Comparison of ENCODE assay signal across 1 cellular context in the genomic region with DNA sequence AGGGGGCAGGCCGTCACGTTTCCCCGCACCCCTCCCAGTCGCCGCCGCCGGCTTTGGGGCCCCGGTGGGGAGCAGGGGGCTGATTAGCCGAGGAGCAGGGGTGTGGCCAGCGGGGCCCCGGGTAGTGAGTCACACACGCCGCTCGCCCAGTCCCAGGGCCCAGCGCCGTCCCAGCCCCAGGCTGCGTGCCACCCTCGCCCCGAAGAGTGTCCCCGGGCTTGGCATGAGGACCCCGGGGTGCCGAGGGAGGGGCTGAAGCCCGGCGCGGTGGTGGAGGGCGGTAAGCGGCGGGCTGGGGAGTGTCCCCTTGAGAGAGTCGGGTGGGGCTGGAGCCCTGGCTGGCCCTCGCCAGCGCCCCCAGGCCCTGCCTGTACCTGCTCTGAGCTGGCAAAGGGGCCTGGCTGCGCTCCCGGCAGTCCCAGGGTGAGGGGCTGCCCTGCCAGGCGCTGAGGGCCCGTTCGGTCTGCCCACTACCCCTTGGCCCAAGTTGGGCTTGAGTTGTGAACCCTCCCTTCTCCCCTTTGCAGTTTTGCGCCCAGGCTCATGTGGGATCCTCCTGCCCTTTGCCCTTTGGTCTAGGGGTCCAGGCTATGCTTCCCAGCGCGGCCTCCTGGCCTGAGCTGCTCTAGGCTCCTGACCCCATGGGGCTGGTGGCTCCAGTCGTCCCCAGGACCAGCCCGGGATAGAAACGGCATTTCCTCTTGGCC.
TF ChIP-seq lines count a peak whose summit lies in the region.

No MANE protein-coding gene starts in this region.

TF ChIP-seq in K562, 482 proteins besides CTCF, POLR2A, EP300 and RAD21 (continued from another document and continues in another):
- TF ChIP-seq, protein P1, sequence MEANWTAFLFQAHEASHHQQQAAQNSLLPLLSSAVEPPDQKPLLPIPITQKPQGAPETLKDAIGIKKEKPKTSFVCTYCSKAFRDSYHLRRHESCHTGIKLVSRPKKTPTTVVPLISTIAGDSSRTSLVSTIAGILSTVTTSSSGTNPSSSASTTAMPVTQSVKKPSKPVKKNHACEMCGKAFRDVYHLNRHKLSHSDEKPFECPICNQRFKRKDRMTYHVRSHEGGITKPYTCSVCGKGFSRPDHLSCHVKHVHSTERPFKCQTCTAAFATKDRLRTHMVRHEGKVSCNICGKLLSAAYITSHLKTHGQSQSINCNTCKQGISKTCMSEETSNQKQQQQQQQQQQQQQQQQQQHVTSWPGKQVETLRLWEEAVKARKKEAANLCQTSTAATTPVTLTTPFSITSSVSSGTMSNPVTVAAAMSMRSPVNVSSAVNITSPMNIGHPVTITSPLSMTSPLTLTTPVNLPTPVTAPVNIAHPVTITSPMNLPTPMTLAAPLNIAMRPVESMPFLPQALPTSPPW (CRISPR knock-in tag; IDR thresholded peaks at IDR 0.05), result peak; percentile 79
- TF ChIP-seq KDM5B (IDR thresholded peaks at IDR 0.05; ENCODE audit: insufficient replicate concordance, low read depth, low read length), result peak; percentile 36
- TF ChIP-seq, protein P2, sequence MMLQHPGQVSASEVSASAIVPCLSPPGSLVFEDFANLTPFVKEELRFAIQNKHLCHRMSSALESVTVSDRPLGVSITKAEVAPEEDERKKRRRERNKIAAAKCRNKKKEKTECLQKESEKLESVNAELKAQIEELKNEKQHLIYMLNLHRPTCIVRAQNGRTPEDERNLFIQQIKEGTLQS (IDR thresholded peaks at IDR 0.05), result peak; percentile 25; the same call in 1 of the 2 replicates
- TF ChIP-seq, protein P2 (CRISPR knock-in tag; conservative IDR thresholded peaks at IDR 0.05), result no peak
- no peak for TF ChIP-seq ZNF274 (IDR thresholded peaks at IDR 0.05; ENCODE audit: borderline replicate concordance, low read depth, low read length)
- no peak for TF ChIP-seq C11orf30 (IDR thresholded peaks at IDR 0.05; ENCODE audit: low read depth)
- TF ChIP-seq, protein P3, sequence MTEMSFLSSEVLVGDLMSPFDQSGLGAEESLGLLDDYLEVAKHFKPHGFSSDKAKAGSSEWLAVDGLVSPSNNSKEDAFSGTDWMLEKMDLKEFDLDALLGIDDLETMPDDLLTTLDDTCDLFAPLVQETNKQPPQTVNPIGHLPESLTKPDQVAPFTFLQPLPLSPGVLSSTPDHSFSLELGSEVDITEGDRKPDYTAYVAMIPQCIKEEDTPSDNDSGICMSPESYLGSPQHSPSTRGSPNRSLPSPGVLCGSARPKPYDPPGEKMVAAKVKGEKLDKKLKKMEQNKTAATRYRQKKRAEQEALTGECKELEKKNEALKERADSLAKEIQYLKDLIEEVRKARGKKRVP (CRISPR knock-in tag; IDR thresholded peaks at IDR 0.05), result no peak
- no peak for TF ChIP-seq BRF1 (IDR thresholded peaks at IDR 0.05; ENCODE audit: borderline replicate concordance, extremely low read depth, insufficient read length)
- TF ChIP-seq GATA2 (CRISPR knock-in tag; IDR thresholded peaks at IDR 0.05), result no peak
- no peak for TF ChIP-seq COPS2 (conservative IDR thresholded peaks at IDR 0.05)
- no peak for TF ChIP-seq XRCC4 (IDR thresholded peaks at IDR 0.05; ENCODE audit: extremely low read depth, insufficient read depth, insufficient read length)
- TF ChIP-seq, protein P4, sequence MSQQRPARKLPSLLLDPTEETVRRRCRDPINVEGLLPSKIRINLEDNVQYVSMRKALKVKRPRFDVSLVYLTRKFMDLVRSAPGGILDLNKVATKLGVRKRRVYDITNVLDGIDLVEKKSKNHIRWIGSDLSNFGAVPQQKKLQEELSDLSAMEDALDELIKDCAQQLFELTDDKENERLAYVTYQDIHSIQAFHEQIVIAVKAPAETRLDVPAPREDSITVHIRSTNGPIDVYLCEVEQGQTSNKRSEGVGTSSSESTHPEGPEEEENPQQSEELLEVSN (IDR thresholded peaks at IDR 0.05; ENCODE audit: borderline replicate concordance in 1 of 2, extremely low read depth in 1 of 2, insufficient read depth in 1 of 2, insufficient read length in 1 of 2, low read depth in 1 of 2, low read length in 1 of 2, poor library complexity in 1 of 2, severe bottlenecking in 1 of 2), result peak in 1 of 2 experiments; percentile 6
- TF ChIP-seq, protein P5, sequence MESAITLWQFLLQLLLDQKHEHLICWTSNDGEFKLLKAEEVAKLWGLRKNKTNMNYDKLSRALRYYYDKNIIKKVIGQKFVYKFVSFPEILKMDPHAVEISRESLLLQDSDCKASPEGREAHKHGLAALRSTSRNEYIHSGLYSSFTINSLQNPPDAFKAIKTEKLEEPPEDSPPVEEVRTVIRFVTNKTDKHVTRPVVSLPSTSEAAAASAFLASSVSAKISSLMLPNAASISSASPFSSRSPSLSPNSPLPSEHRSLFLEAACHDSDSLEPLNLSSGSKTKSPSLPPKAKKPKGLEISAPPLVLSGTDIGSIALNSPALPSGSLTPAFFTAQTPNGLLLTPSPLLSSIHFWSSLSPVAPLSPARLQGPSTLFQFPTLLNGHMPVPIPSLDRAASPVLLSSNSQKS (CRISPR knock-in tag; IDR thresholded peaks at IDR 0.05), result no peak
- TF ChIP-seq TCF3 (CRISPR knock-in tag; IDR thresholded peaks at IDR 0.05), result no peak
- no peak for TF ChIP-seq ZNF124 (CRISPR knock-in tag; IDR thresholded peaks at IDR 0.05)
- TF ChIP-seq NR2C2 (CRISPR knock-in tag; IDR thresholded peaks at IDR 0.05), result no peak
- no peak for TF ChIP-seq NR2C2 (tag; IDR thresholded peaks at IDR 0.05)
- peak; percentile 87 for TF ChIP-seq FOSL1 (tag; conservative IDR thresholded peaks at IDR 0.05)
- TF ChIP-seq, protein P6, sequence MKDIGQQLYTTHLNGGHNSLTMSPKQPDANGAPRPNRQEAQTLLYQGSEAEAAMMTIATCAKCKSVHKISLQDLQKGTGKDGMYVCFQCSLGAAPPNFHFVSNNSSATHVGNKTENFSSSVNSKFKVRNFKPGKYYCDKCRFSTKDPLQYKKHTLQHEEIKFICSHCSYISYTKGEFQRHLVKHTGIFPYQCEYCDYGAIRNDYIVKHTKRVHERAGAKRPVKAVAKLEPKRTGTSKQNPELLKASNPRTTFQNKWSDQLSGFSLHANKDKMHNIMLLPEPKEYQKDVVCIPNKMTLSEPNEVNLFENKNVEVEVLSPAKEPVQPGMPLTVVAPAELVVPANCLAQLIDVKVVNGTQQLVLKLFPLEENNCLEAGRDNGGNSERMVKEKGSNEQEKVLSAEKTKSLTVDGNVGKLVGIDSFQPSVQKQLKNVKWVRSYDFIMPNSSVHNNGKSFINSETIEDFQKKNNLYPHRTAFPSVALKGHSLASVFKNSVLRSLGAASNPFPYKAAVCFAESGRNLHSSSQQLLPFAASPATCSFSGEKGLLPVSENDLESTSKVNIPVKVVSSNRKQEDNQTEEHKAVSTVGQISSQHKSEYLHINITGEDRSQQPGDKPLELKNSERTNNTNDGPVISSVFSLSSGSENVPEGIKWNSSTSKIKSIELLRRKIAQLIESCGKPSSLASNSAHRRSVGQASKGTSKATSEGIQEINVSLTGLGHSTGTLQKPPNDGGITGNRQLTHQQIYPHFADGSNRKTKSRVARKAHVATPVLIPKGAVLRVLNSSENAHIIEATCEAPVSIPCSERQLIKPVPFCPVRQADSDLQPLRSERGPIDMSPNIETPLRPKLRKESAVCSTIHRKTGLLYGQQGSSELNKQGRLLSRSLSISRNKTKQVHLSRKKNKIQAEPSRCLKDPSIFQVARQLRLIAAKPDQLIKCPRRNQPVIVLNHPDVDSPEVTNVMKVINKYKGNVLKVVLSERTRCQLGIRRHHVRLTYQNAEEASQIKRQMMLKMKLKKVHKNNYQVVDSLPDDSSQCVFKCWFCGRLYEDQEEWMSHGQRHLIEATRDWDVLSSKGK (CRISPR knock-in tag; IDR thresholded peaks at IDR 0.05), result no peak
- no peak for TF ChIP-seq ZNF551 (CRISPR knock-in tag; IDR thresholded peaks at IDR 0.05)
- TF ChIP-seq, protein P7, sequence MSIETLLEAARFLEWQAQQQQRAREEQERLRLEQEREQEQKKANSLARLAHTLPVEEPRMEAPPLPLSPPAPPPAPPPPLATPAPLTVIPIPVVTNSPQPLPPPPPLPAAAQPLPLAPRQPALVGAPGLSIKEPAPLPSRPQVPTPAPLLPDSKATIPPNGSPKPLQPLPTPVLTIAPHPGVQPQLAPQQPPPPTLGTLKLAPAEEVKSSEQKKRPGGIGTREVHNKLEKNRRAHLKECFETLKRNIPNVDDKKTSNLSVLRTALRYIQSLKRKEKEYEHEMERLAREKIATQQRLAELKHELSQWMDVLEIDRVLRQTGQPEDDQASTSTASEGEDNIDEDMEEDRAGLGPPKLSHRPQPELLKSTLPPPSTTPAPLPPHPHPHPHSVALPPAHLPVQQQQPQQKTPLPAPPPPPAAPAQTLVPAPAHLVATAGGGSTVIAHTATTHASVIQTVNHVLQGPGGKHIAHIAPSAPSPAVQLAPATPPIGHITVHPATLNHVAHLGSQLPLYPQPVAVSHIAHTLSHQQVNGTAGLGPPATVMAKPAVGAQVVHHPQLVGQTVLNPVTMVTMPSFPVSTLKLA (conservative IDR thresholded peaks at IDR 0.05), result no peak
- TF ChIP-seq KAT7 (CRISPR knock-in tag; IDR thresholded peaks at IDR 0.05; ENCODE audit: borderline replicate concordance), result 0 out of 2 replicates have a peak, but pooled peaks have one; percentile 63
- no peak for TF ChIP-seq MCM5 (IDR thresholded peaks at IDR 0.05; ENCODE audit: low read depth)
- no peak for TF ChIP-seq PCBP2 (IDR thresholded peaks at IDR 0.05; ENCODE audit: low read depth, low read length, poor library complexity, severe bottlenecking)
- no peak for TF ChIP-seq ZNF311 (CRISPR knock-in tag; IDR thresholded peaks at IDR 0.05)
- TF ChIP-seq, protein P8, sequence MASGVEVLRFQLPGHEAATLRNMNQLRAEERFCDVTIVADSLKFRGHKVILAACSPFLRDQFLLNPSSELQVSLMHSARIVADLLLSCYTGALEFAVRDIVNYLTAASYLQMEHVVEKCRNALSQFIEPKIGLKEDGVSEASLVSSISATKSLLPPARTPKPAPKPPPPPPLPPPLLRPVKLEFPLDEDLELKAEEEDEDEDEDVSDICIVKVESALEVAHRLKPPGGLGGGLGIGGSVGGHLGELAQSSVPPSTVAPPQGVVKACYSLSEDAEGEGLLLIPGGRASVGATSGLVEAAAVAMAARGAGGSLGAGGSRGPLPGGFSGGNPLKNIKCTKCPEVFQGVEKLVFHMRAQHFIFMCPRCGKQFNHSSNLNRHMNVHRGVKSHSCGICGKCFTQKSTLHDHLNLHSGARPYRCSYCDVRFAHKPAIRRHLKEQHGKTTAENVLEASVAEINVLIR (CRISPR knock-in tag; IDR thresholded peaks at IDR 0.05), result no peak
- TF ChIP-seq, protein P9, sequence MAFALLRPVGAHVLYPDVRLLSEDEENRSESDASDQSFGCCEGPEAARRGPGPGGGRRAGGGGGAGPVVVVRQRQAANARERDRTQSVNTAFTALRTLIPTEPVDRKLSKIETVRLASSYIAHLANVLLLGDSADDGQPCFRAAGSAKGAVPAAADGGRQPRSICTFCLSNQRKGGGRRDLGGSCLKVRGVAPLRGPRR (CRISPR knock-in tag; IDR thresholded peaks at IDR 0.05), result no peak
- TF ChIP-seq SIRT6 (IDR thresholded peaks at IDR 0.05; ENCODE audit: low read depth, low read length), result no peak
- TF ChIP-seq, protein P10, sequence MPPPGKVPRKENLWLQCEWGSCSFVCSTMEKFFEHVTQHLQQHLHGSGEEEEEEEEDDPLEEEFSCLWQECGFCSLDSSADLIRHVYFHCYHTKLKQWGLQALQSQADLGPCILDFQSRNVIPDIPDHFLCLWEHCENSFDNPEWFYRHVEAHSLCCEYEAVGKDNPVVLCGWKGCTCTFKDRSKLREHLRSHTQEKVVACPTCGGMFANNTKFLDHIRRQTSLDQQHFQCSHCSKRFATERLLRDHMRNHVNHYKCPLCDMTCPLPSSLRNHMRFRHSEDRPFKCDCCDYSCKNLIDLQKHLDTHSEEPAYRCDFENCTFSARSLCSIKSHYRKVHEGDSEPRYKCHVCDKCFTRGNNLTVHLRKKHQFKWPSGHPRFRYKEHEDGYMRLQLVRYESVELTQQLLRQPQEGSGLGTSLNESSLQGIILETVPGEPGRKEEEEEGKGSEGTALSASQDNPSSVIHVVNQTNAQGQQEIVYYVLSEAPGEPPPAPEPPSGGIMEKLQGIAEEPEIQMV (tag; conservative IDR thresholded peaks at IDR 0.05; ENCODE audit: low read depth), result no peak
- TF ChIP-seq MAZ (CRISPR knock-in tag; conservative IDR thresholded peaks at IDR 0.05 in 1 of 2, IDR thresholded peaks at IDR 0.05 in 1 of 2), result peak in 1 of 2 experiments; percentile 74; a peak in 1 of 4 replicates
- TF ChIP-seq, protein P11, sequence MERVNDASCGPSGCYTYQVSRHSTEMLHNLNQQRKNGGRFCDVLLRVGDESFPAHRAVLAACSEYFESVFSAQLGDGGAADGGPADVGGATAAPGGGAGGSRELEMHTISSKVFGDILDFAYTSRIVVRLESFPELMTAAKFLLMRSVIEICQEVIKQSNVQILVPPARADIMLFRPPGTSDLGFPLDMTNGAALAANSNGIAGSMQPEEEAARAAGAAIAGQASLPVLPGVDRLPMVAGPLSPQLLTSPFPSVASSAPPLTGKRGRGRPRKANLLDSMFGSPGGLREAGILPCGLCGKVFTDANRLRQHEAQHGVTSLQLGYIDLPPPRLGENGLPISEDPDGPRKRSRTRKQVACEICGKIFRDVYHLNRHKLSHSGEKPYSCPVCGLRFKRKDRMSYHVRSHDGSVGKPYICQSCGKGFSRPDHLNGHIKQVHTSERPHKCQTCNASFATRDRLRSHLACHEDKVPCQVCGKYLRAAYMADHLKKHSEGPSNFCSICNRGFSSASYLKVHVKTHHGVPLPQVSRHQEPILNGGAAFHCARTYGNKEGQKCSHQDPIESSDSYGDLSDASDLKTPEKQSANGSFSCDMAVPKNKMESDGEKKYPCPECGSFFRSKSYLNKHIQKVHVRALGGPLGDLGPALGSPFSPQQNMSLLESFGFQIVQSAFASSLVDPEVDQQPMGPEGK (CRISPR knock-in tag; IDR thresholded peaks at IDR 0.05; ENCODE audit: borderline replicate concordance), result no peak
- TF ChIP-seq, protein P12, sequence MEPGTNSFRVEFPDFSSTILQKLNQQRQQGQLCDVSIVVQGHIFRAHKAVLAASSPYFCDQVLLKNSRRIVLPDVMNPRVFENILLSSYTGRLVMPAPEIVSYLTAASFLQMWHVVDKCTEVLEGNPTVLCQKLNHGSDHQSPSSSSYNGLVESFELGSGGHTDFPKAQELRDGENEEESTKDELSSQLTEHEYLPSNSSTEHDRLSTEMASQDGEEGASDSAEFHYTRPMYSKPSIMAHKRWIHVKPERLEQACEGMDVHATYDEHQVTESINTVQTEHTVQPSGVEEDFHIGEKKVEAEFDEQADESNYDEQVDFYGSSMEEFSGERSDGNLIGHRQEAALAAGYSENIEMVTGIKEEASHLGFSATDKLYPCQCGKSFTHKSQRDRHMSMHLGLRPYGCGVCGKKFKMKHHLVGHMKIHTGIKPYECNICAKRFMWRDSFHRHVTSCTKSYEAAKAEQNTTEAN (CRISPR knock-in tag; IDR thresholded peaks at IDR 0.05), result no peak
- peak; percentile 60 for TF ChIP-seq ZFX (CRISPR knock-in tag; IDR thresholded peaks at IDR 0.05)
- TF ChIP-seq, protein P13, sequence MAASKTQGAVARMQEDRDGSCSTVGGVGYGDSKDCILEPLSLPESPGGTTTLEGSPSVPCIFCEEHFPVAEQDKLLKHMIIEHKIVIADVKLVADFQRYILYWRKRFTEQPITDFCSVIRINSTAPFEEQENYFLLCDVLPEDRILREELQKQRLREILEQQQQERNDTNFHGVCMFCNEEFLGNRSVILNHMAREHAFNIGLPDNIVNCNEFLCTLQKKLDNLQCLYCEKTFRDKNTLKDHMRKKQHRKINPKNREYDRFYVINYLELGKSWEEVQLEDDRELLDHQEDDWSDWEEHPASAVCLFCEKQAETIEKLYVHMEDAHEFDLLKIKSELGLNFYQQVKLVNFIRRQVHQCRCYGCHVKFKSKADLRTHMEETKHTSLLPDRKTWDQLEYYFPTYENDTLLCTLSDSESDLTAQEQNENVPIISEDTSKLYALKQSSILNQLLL (CRISPR knock-in tag; IDR thresholded peaks at IDR 0.05; ENCODE audit: borderline replicate concordance), result no peak
- TF ChIP-seq PYGO2 (tag; IDR thresholded peaks at IDR 0.05), result no peak
